ENCODE assay signal across 1 cellular context in the genomic region with DNA sequence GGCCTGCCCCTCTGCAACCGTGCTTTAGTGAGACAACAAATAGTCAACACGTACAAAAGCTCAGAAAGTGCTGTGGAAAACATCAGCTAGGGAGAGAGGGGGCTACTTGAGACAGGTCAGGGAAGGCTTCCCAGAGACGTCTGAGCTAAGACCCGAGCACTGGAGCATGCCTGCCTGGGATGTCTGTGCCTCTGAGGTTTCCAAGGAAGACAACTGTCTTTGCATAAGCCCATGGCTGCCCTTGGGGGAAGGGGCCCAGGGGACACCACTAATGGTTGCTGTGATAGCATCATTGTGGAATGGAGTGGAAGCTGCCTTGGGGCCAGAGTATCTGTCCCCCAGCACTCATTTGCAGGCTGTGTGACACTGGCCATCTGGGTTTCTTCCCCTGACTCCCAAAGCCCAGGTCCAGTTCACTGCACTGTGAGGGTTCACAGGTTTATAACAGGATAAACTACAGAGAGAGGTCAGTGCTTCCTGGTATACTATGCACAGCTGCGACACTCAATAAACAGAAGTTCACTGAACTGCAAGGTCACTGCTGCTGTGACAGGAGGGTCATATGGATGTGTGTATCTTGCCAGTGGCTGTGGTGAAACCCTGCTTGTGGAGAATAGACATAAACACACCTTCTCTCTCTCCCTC.
TF ChIP-seq lines count a peak whose summit lies in the region.

No MANE protein-coding gene starts in this region.

TF ChIP-seq in GM12878, 131 proteins besides CTCF, POLR2A, EP300 and RAD21 (continued from another document):
- TF ChIP-seq, protein P1, sequence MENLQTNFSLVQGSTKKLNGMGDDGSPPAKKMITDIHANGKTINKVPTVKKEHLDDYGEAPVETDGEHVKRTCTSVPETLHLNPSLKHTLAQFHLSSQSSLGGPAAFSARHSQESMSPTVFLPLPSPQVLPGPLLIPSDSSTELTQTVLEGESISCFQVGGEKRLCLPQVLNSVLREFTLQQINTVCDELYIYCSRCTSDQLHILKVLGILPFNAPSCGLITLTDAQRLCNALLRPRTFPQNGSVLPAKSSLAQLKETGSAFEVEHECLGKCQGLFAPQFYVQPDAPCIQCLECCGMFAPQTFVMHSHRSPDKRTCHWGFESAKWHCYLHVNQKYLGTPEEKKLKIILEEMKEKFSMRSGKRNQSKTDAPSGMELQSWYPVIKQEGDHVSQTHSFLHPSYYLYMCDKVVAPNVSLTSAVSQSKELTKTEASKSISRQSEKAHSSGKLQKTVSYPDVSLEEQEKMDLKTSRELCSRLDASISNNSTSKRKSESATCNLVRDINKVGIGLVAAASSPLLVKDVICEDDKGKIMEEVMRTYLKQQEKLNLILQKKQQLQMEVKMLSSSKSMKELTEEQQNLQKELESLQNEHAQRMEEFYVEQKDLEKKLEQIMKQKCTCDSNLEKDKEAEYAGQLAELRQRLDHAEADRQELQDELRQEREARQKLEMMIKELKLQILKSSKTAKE (IDR thresholded peaks at IDR 0.05; ENCODE audit: low read depth, poor library complexity, severe bottlenecking), result no peak
- TF ChIP-seq RB1 (IDR thresholded peaks at IDR 0.05; ENCODE audit: borderline replicate concordance) (no peak), JUNB (IDR thresholded peaks at IDR 0.05) (no peak), CREB1 (IDR thresholded peaks at IDR 0.05; ENCODE audit: low read depth) (no peak), ZBTB11 (CRISPR knock-in tag; IDR thresholded peaks at IDR 0.05) (no peak), SUPT20H (IDR thresholded peaks at IDR 0.05; ENCODE audit: borderline replicate concordance, control insufficient read depth, low read depth, low read length) (no peak), WRNIP1 (IDR thresholded peaks at IDR 0.05; ENCODE audit: borderline replicate concordance, low read depth, low read length) (no peak), SRF (IDR thresholded peaks at IDR 0.05; ENCODE audit: low read depth in 2 of 2, low read length in 2 of 2) (no peak), JUND (IDR thresholded peaks at IDR 0.05; ENCODE audit: low read depth, low read length) (no peak), ZNF622 (IDR thresholded peaks at IDR 0.05) (no peak), MYB (IDR thresholded peaks at IDR 0.05; ENCODE audit: borderline replicate concordance, low read depth, low read length) (no peak), IRF4 (IDR thresholded peaks at IDR 0.05; ENCODE audit: low read depth, low read length) (no peak), SMAD1 (IDR thresholded peaks at IDR 0.05; ENCODE audit: low read depth, partially characterized antibody) (no peak)
- TF ChIP-seq, protein P2, sequence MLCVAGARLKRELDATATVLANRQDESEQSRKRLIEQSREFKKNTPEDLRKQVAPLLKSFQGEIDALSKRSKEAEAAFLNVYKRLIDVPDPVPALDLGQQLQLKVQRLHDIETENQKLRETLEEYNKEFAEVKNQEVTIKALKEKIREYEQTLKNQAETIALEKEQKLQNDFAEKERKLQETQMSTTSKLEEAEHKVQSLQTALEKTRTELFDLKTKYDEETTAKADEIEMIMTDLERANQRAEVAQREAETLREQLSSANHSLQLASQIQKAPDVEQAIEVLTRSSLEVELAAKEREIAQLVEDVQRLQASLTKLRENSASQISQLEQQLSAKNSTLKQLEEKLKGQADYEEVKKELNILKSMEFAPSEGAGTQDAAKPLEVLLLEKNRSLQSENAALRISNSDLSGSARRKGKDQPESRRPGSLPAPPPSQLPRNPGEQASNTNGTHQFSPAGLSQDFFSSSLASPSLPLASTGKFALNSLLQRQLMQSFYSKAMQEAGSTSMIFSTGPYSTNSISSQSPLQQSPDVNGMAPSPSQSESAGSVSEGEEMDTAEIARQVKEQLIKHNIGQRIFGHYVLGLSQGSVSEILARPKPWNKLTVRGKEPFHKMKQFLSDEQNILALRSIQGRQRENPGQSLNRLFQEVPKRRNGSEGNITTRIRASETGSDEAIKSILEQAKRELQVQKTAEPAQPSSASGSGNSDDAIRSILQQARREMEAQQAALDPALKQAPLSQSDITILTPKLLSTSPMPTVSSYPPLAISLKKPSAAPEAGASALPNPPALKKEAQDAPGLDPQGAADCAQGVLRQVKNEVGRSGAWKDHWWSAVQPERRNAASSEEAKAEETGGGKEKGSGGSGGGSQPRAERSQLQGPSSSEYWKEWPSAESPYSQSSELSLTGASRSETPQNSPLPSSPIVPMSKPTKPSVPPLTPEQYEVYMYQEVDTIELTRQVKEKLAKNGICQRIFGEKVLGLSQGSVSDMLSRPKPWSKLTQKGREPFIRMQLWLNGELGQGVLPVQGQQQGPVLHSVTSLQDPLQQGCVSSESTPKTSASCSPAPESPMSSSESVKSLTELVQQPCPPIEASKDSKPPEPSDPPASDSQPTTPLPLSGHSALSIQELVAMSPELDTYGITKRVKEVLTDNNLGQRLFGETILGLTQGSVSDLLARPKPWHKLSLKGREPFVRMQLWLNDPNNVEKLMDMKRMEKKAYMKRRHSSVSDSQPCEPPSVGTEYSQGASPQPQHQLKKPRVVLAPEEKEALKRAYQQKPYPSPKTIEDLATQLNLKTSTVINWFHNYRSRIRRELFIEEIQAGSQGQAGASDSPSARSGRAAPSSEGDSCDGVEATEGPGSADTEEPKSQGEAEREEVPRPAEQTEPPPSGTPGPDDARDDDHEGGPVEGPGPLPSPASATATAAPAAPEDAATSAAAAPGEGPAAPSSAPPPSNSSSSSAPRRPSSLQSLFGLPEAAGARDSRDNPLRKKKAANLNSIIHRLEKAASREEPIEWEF (IDR thresholded peaks at IDR 0.05; ENCODE audit: insufficient replicate concordance, low read depth, low read length), result no peak
- TF ChIP-seq, protein P3, sequence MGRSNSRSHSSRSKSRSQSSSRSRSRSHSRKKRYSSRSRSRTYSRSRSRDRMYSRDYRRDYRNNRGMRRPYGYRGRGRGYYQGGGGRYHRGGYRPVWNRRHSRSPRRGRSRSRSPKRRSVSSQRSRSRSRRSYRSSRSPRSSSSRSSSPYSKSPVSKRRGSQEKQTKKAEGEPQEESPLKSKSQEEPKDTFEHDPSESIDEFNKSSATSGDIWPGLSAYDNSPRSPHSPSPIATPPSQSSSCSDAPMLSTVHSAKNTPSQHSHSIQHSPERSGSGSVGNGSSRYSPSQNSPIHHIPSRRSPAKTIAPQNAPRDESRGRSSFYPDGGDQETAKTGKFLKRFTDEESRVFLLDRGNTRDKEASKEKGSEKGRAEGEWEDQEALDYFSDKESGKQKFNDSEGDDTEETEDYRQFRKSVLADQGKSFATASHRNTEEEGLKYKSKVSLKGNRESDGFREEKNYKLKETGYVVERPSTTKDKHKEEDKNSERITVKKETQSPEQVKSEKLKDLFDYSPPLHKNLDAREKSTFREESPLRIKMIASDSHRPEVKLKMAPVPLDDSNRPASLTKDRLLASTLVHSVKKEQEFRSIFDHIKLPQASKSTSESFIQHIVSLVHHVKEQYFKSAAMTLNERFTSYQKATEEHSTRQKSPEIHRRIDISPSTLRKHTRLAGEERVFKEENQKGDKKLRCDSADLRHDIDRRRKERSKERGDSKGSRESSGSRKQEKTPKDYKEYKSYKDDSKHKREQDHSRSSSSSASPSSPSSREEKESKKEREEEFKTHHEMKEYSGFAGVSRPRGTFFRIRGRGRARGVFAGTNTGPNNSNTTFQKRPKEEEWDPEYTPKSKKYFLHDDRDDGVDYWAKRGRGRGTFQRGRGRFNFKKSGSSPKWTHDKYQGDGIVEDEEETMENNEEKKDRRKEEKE (IDR thresholded peaks at IDR 0.05), result no peak
- TF ChIP-seq, protein P4, sequence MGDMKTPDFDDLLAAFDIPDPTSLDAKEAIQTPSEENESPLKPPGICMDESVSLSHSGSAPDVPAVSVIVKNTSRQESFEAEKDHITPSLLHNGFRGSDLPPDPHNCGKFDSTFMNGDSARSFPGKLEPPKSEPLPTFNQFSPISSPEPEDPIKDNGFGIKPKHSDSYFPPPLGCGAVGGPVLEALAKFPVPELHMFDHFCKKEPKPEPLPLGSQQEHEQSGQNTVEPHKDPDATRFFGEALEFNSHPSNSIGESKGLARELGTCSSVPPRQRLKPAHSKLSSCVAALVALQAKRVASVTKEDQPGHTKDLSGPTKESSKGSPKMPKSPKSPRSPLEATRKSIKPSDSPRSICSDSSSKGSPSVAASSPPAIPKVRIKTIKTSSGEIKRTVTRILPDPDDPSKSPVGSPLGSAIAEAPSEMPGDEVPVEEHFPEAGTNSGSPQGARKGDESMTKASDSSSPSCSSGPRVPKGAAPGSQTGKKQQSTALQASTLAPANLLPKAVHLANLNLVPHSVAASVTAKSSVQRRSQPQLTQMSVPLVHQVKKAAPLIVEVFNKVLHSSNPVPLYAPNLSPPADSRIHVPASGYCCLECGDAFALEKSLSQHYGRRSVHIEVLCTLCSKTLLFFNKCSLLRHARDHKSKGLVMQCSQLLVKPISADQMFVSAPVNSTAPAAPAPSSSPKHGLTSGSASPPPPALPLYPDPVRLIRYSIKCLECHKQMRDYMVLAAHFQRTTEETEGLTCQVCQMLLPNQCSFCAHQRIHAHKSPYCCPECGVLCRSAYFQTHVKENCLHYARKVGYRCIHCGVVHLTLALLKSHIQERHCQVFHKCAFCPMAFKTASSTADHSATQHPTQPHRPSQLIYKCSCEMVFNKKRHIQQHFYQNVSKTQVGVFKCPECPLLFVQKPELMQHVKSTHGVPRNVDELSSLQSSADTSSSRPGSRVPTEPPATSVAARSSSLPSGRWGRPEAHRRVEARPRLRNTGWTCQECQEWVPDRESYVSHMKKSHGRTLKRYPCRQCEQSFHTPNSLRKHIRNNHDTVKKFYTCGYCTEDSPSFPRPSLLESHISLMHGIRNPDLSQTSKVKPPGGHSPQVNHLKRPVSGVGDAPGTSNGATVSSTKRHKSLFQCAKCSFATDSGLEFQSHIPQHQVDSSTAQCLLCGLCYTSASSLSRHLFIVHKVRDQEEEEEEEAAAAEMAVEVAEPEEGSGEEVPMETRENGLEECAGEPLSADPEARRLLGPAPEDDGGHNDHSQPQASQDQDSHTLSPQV (IDR thresholded peaks at IDR 0.05), result no peak
- TF ChIP-seq, protein P5, sequence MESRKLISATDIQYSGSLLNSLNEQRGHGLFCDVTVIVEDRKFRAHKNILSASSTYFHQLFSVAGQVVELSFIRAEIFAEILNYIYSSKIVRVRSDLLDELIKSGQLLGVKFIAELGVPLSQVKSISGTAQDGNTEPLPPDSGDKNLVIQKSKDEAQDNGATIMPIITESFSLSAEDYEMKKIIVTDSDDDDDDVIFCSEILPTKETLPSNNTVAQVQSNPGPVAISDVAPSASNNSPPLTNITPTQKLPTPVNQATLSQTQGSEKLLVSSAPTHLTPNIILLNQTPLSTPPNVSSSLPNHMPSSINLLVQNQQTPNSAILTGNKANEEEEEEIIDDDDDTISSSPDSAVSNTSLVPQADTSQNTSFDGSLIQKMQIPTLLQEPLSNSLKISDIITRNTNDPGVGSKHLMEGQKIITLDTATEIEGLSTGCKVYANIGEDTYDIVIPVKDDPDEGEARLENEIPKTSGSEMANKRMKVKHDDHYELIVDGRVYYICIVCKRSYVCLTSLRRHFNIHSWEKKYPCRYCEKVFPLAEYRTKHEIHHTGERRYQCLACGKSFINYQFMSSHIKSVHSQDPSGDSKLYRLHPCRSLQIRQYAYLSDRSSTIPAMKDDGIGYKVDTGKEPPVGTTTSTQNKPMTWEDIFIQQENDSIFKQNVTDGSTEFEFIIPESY (IDR thresholded peaks at IDR 0.05), result no peak
- TF ChIP-seq, protein P6, sequence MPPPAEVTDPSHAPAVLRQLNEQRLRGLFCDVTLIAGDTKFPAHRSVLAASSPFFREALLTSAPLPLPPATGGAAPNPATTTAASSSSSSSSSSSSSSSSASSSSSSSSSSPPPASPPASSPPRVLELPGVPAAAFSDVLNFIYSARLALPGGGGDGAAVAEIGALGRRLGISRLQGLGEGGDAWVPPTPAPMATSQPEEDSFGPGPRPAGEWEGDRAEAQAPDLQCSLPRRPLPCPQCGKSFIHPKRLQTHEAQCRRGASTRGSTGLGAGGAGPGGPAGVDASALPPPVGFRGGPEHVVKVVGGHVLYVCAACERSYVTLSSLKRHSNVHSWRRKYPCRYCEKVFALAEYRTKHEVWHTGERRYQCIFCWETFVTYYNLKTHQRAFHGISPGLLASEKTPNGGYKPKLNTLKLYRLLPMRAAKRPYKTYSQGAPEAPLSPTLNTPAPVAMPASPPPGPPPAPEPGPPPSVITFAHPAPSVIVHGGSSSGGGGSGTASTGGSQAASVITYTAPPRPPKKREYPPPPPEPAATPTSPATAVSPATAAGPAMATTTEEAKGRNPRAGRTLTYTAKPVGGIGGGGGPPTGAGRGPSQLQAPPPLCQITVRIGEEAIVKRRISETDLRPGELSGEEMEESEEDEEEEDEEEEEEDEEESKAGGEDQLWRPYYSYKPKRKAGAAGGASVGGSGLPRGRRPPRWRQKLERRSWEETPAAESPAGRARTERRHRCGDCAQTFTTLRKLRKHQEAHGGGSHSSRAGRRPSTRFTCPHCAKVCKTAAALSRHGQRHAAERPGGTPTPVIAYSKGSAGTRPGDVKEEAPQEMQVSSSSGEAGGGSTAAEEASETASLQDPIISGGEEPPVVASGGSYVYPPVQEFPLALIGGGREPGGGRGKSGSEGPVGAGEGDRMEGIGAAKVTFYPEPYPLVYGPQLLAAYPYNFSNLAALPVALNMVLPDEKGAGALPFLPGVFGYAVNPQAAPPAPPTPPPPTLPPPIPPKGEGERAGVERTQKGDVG (CRISPR knock-in tag; IDR thresholded peaks at IDR 0.05), result no peak
